Comparison of ENCODE assay signal across 7 cellular contexts in genomic region chr12:62603061-62603810, GRCh38.
DNase-seq lines count a peak whose midpoint lies in the region; ATAC-seq and TF ChIP-seq lines count a peak whose summit lies in the region.

No MANE protein-coding gene starts in this region.

- no peaks in the 10 kb centered on the region for H3K9me3 ChIP-seq in sigmoid colon

- peak; percentile 68 for DNase-seq in NCI-H1417 treated with DMSO at 0.1 percent for 48 hours (lab: John Stamatoyannopoulos, UW)
- DNase-seq in T1000 (lab: John Stamatoyannopoulos, UW): peak; percentile 82
- peak; percentile 91 for DNase-seq in astrocyte of the spinal cord (ENCODE audit: low read depth, low spot score)
- peak; percentile 63 for DNase-seq in iPS DF 19.7 (ENCODE audit: low read depth, low spot score)
- DNase-seq in sigmoid colon: peak; percentile 91

- intact Hi-C loops in sigmoid colon (cut with DNase I): loop anchor here (1.0 to 5.0 kb wide), 5 partner anchors 29 to 341 kb away; partner anchors contain the start of genes MON2 and USP15

- H3K4me1 ChIP-seq in sigmoid colon: peaks cover 0 to 29% (median 21%) of the 10 kb centered on the region in 4 donors

- peak; percentile 53 for TF ChIP-seq CTCF in astrocyte of the spinal cord (IDR thresholded peaks at IDR 0.05; ENCODE audit: low read depth, low read length)
- TF ChIP-seq CTCF in sigmoid colon (IDR thresholded peaks at IDR 0.05): peak in 3 of 4 experiments; percentile 19 to 41 (median 38)

- WGBS in sigmoid colon, 2 donors: 0 to 1% methylated on average over 94 of the region's 94 CpGs

- in situ Hi-C loops in astrocyte of the spinal cord (cut with HindIII; ENCODE audit: low sequenced_read_pairs): loop anchor here (25.0 kb wide), 1 partner anchor 184 kb away; no protein-coding TSS in a partner anchor

- TF ChIP-seq EP300 in sigmoid colon (IDR thresholded peaks at IDR 0.05): no peak

- no peaks in the 10 kb centered on the region for H3K27me3 ChIP-seq in sigmoid colon

- H3K4me3 ChIP-seq in astrocyte of the spinal cord (ENCODE audit: low read depth, low read length) (peak overlapping the region; percentile 87), sigmoid colon (peak overlapping the region; percentile 62 to 95 (median 86))

- H3K36me3 ChIP-seq in sigmoid colon: no peaks in the 10 kb centered on the region

- peak overlapping the region; percentile 94 to 100 (median 100) for H3K27ac ChIP-seq in sigmoid colon

- TF ChIP-seq POLR2A in sigmoid colon (IDR thresholded peaks at IDR 0.05): peak; percentile 35 to 66

- peak; percentile 54 for ATAC-seq in GM18499 (IDR thresholded peaks at IDR 0.05; ENCODE audit: insufficient read depth, unreplicated experiment)
- peak; percentile 63 for ATAC-seq in HG02840 (IDR thresholded peaks at IDR 0.05; ENCODE audit: low FRiP score, unreplicated experiment)

Comparison
In these comparisons a context has a peak if more than half of its experiments do, and no peak if none do; other contexts are left out.
1. Peak in every context shown above with its lines: DNase-seq, ATAC-seq, H3K4me3 ChIP-seq and H3K27ac ChIP-seq.